ENCODE assay signal across 31 cellular contexts in genomic region chr11:129731316-129731715, GRCh38.
DNase-seq lines count a peak whose midpoint lies in the region; ATAC-seq and TF ChIP-seq lines count a peak whose summit lies in the region.
"Had no signal": no experiment of that assay in that cellular context is flagged by ENCODE, and none has a peak within 500 bp of the region (broad histone marks: within the 10 kb centered on the region; RNA-seq: fewer than 3 reads in every experiment).

No MANE protein-coding gene starts in this region.

- H3K9me3 Mint-ChIP-seq in MCF 10A (ENCODE audit: unreplicated experiment): no peaks in the 10 kb centered on the region
- H3K9me3 Mint-ChIP-seq: activated CD8-positive, alpha-beta T cell treated with anti-CD3 and anti-CD28 coated beads for 36 hours; activated T-helper 17 cell treated with anti-CD3 and anti-CD28 coated beads, Interleukin-2, amount 50 U/mL, for 72 hours; effector memory CD8-positive, alpha-beta T cell; GM23338; stimulated activated naive B cell treated with anti-CD40 and anti-IgM and Interleukin-4, amounts not matched to agents 10 μg/mL and 1 μg/mL and 100 μg/mL, for 72 hours had no signal

- no peak for TF ChIP-seq POLR2A in breast epithelium (IDR thresholded peaks at IDR 0.05)

- H3K9me3 ChIP-seq in breast epithelium: no peaks in the 10 kb centered on the region
- peaks cover 4% of the 10 kb centered on the region for H3K9me3 ChIP-seq in PC-9 (ENCODE audit: insufficient read depth, low read depth)
- no peaks in the 10 kb centered on the region for H3K9me3 ChIP-seq in BE2C
- H3K9me3 ChIP-seq: ascending aorta, gastrocnemius medialis, SJSA1, suprapubic skin, upper lobe of right lung had no signal

- H2AFZ ChIP-seq in PC-9: 0 out of 2 replicates have a peak overlapping the region, but pooled peaks have one; percentile 14
- H2AFZ ChIP-seq: GM23338 had no signal

- H3K4me1 ChIP-seq in breast epithelium (no peaks in the 10 kb centered on the region), PC-9 (replicated peaks; ENCODE audit: insufficient read depth) (peaks cover 71% of the 10 kb centered on the region), BE2C (no peaks in the 10 kb centered on the region)
- H3K4me1 ChIP-seq: ascending aorta, gastrocnemius medialis, SJSA1, upper lobe of right lung had no signal

- peak; percentile 94 for DNase-seq in MCF 10A (ENCODE audit: unreplicated experiment)
- DNase-seq in breast epithelium (ENCODE audit: low spot score in 2 of 2): no peak
- DNase-seq in PC-9: peak; percentile 70 to 98
- DNase-seq in sciatic nerve (ENCODE audit: low spot score): no peak
- DNase-seq in BE2C: no peak
- DNase-seq in HEK293T (ENCODE audit: extremely low spot score): no peak
- no peak for DNase-seq in OCI-M2 (lab: John Stamatoyannopoulos, UW; ENCODE audit: unreplicated experiment)
- DNase-seq: activated CD8-positive, alpha-beta T cell treated with anti-CD3 and anti-CD28 coated beads for 36 hours; C1 segment of cervical spinal cord; Calu3; caudate nucleus; cortex of kidney; effector memory CD8-positive, alpha-beta T cell; gastrocnemius medialis; KBM-7; left colon; MM.1S; NCI-H1436; stimulated activated CD4-positive, alpha-beta T cell treated with anti-CD3 and anti-CD28 coated beads, Interleukin-4, amount 100 ng/mL, for 4 hours; stimulated activated naive B cell treated with anti-CD40 and anti-IgM and Interleukin-4, amounts not matched to agents 10 μg/mL and 1 μg/mL and 100 μg/mL, for 72 hours; T-helper 1 cell; upper lobe of right lung had no signal

- intact Hi-C loops in MCF 10A (cut with micrococcal nuclease): no loop called here
- intact Hi-C loops in breast epithelium (cut with DNase I; ENCODE audit: low total_unique reads): no loop called here
- intact Hi-C loops in PC-9 (cut with micrococcal nuclease; ENCODE audit: unreplicated experiment): loop anchor here (1.0 to 5.0 kb wide), 2 partner anchors 34 to 291 kb away; no protein-coding TSS in a partner anchor
- intact Hi-C loops in sciatic nerve (cut with DNase I): no loop called here

- no peak overlapping the region for H3K4me3 Mint-ChIP-seq in MCF 10A (ENCODE audit: unreplicated experiment)
- H3K4me3 Mint-ChIP-seq: activated CD8-positive, alpha-beta T cell treated with anti-CD3 and anti-CD28 coated beads for 36 hours; activated naive CD8-positive, alpha-beta T cell; activated T-helper 17 cell treated with anti-CD3 and anti-CD28 coated beads, Interleukin-2, amount 50 U/mL, for 72 hours; effector memory CD8-positive, alpha-beta T cell; GM23338; stimulated activated naive B cell treated with anti-CD40 and anti-IgM and Interleukin-4, amounts not matched to agents 10 μg/mL and 1 μg/mL and 100 μg/mL, for 72 hours had no signal

- no peak overlapping the region for H3K4me3 ChIP-seq in breast epithelium
- H3K4me3 ChIP-seq in PC-9: no peak overlapping the region
- H3K4me3 ChIP-seq in BE2C (ENCODE audit: low read depth, low read length): no peak overlapping the region
- H3K4me3 ChIP-seq: ascending aorta, gastrocnemius medialis, GM23338, SJSA1, suprapubic skin, upper lobe of right lung had no signal

- TF ChIP-seq CTCF in MCF 10A (IDR thresholded peaks at IDR 0.05; ENCODE audit: unreplicated experiment) (no peak), breast epithelium (IDR thresholded peaks at IDR 0.05) (no peak), PC-9 (conservative IDR thresholded peaks at IDR 0.05) (no peak), BE2C (IDR thresholded peaks at IDR 0.05; ENCODE audit: low read depth, low read length) (no peak)

- H3K4me1 Mint-ChIP-seq in MCF 10A (ENCODE audit: insufficient read depth, unreplicated experiment): peaks cover 33% of the 10 kb centered on the region
- H3K4me1 Mint-ChIP-seq: activated T-helper 17 cell treated with anti-CD3 and anti-CD28 coated beads, Interleukin-2, amount 50 U/mL, for 72 hours; GM23338; stimulated activated naive B cell treated with anti-CD40 and anti-IgM and Interleukin-4, amounts not matched to agents 10 μg/mL and 1 μg/mL and 100 μg/mL, for 72 hours had no signal

- no peaks in the 10 kb centered on the region for H3K9me2 ChIP-seq in PC-9 (ENCODE audit: insufficient read depth)

- H3F3A ChIP-seq in PC-9 (ENCODE audit: insufficient read depth, low read depth): peaks cover 43% of the 10 kb centered on the region

- no peaks in the 10 kb centered on the region for H3K36me3 Mint-ChIP-seq in MCF 10A (ENCODE audit: insufficient read depth, unreplicated experiment)
- H3K36me3 Mint-ChIP-seq: stimulated activated naive B cell treated with anti-CD40 and anti-IgM and Interleukin-4, amounts not matched to agents 10 μg/mL and 1 μg/mL and 100 μg/mL, for 72 hours had no signal

- CTCF ChIA-PET in MCF 10A (lab: Yijun Ruan, JAX): interaction anchor here (0.6 to 3.8 kb wide), 7 partner anchors 39 to 368 kb away, joined by 3 to 17 read pairs (median 3); partner anchors contain the start of gene BARX2
- CTCF ChIA-PET in PC-9 (lab: Charles Lee): interaction anchor here (0.5 to 0.6 kb wide), 2 partner anchors 352 to 401 kb away, joined by 4 read pairs; no protein-coding TSS in a partner anchor
- CTCF ChIA-PET in HEK293T (lab: Yijun Ruan, JAX): no interaction called here

- H3K79me2 ChIP-seq in PC-9 (ENCODE audit: low read depth): no peaks in the 10 kb centered on the region

- H3K27me3 ChIP-seq in breast epithelium: no peaks in the 10 kb centered on the region
- H3K27me3 ChIP-seq in PC-9 (ENCODE audit: insufficient read depth, low read depth): no peaks in the 10 kb centered on the region
- H3K27me3 ChIP-seq in BE2C: no peaks in the 10 kb centered on the region
- H3K27me3 ChIP-seq: ascending aorta, gastrocnemius medialis, SJSA1, suprapubic skin, upper lobe of right lung had no signal

- POLR2A ChIA-PET in MCF 10A (lab: Yijun Ruan, JAX) (interaction anchor here (1.0 to 1.3 kb wide), 2 partner anchors 92 to 107 kb away, joined by 3 read pairs; no protein-coding TSS in a partner anchor), PC-9 (lab: Charles Lee; ENCODE audit: unreplicated experiment) (no interaction called here), HEK293T (lab: Yijun Ruan, JAX) (no interaction called here)

- BruUV-seq in MCF 10A (replicated peaks; lab: Mats Ljungman, UMichigan): no TSS peak
- TSS peak; percentile 40 for BruUV-seq in PC-9 (replicated peaks; lab: Mats Ljungman, UMichigan)

- H3K4me2 ChIP-seq in PC-9: peak overlapping the region; percentile 58
- H3K4me2 ChIP-seq: GM23338 had no signal

- peaks cover 13% of the 10 kb centered on the region for H3K27me3 Mint-ChIP-seq in MCF 10A (ENCODE audit: insufficient read depth, unreplicated experiment)
- H3K27me3 Mint-ChIP-seq: activated naive CD8-positive, alpha-beta T cell; activated T-helper 17 cell treated with anti-CD3 and anti-CD28 coated beads, Interleukin-2, amount 50 U/mL, for 72 hours had no signal

- H4K20me1 ChIP-seq in PC-9 (ENCODE audit: insufficient read depth): no peaks in the 10 kb centered on the region

- no peak overlapping the region for H3K27ac Mint-ChIP-seq in MCF 10A (ENCODE audit: low read depth, unreplicated experiment)
- H3K27ac Mint-ChIP-seq: activated CD8-positive, alpha-beta T cell treated with anti-CD3 and anti-CD28 coated beads for 36 hours; activated naive CD8-positive, alpha-beta T cell; activated T-helper 17 cell treated with anti-CD3 and anti-CD28 coated beads, Interleukin-2, amount 50 U/mL, for 72 hours; effector memory CD8-positive, alpha-beta T cell; GM23338; progenitor cell of endocrine pancreas; stimulated activated naive B cell treated with anti-CD40 and anti-IgM and Interleukin-4, amounts not matched to agents 10 μg/mL and 1 μg/mL and 100 μg/mL, for 72 hours had no signal

- H3K27ac ChIP-seq in breast epithelium: no peak overlapping the region
- peak overlapping the region; percentile 89 for H3K27ac ChIP-seq in PC-9
- H3K27ac ChIP-seq: ascending aorta, gastrocnemius medialis, SJSA1, suprapubic skin, upper lobe of right lung had no signal

- ATAC-seq in esophagus mucosa (peak; percentile 96), sciatic nerve (peak; percentile 86)
- ATAC-seq: activated CD4-positive, CD25-positive, alpha-beta regulatory T cell treated with anti-CD3 and anti-CD28 coated beads, Interleukin-2, amount 50 U/mL, for 24 hours; activated CD8-positive, alpha-beta T cell treated with anti-CD3 and anti-CD28 coated beads for 36 hours; activated T-helper 17 cell treated with anti-CD3 and anti-CD28 coated beads, Interleukin-2, amount 50 U/mL, for 72 hours; effector memory CD8-positive, alpha-beta T cell; gastrocnemius medialis; GM23338; left colon; stimulated activated naive B cell treated with anti-CD40 and anti-IgM and Interleukin-4, amounts not matched to agents 10 μg/mL and 1 μg/mL and 100 μg/mL, for 72 hours; upper lobe of right lung had no signal

- H3K36me3 ChIP-seq in breast epithelium (no peaks in the 10 kb centered on the region), PC-9 (ENCODE audit: low read depth) (no peaks in the 10 kb centered on the region), BE2C (no peaks in the 10 kb centered on the region)
- H3K36me3 ChIP-seq: ascending aorta, gastrocnemius medialis, SJSA1, suprapubic skin, upper lobe of right lung had no signal

TF ChIP-seq in HEK293T, 16 proteins besides CTCF, POLR2A, EP300 and RAD21:
- TF ChIP-seq FOXA1 (IDR thresholded peaks at IDR 0.05): no peak

Comparison
In these comparisons a context has a peak if more than half of its experiments do, and no peak if none do; other contexts are left out.
1. DNase-seq: peak in MCF 10A (single experiment) and PC-9 (2 of 2); none in breast epithelium (0 of 2), sciatic nerve (single experiment), BE2C (single experiment), HEK293T (single experiment) and OCI-M2 (single experiment).